ENCODE assay signal across 1 cellular context in the genomic region with DNA sequence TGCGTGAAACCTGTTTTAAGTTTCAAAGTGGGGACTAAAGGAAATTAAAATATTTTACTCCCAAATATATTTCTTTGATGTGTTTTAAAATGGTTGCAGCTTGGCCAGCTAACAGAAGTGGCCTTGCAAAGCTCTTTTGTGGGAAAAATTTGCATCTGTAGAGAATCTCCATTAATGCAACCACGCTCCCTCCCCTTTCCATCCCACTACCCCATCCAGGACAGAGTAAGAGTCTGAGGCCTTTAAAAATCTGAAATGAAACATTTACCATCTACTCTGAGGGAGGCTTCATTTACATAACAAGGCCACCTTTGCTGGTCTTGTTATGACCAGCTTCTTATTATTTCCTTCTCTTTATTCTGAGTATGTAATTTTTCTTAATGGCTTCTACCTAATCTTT.
TF ChIP-seq lines count a peak whose summit lies in the region.

No MANE protein-coding gene starts in this region.

TF ChIP-seq in H1, 55 proteins besides CTCF, POLR2A, EP300 and RAD21:
- TF ChIP-seq RNF2 (IDR thresholded peaks at IDR 0.05; ENCODE audit: borderline replicate concordance, low read depth, low read length, missing control alignments, poor library complexity, severe bottlenecking) (no peak), MAFK (IDR thresholded peaks at IDR 0.05; ENCODE audit: low read depth, low read length) (no peak)
